Comparison of ENCODE assay signal across 24 cellular contexts in genomic region chr4:144411119-144411518, GRCh38.
A peak's percentile ranks its signal among the peaks of the same experiment; 100 is the strongest.
DNase-seq lines count a peak whose midpoint lies in the region; ATAC-seq and TF ChIP-seq lines count a peak whose summit lies in the region.
"Had no signal": no experiment of that assay in that cellular context is flagged by ENCODE, and none has a peak within 500 bp of the region (broad histone marks: within the 10 kb centered on the region; RNA-seq: fewer than 3 reads in every experiment).

No MANE protein-coding gene starts in this region.

- no peaks in the 10 kb centered on the region for H3K36me3 Mint-ChIP-seq in stimulated activated naive B cell treated with anti-CD40 and anti-IgM and Interleukin-4, amounts not matched to agents 10 μg/mL and 1 μg/mL and 100 μg/mL, for 72 hours
- H3K36me3 Mint-ChIP-seq: naive thymus-derived CD4-positive, alpha-beta T cell; WTC11 had no signal

- no peaks in the 10 kb centered on the region for H3K4me1 ChIP-seq in mesenchymal stem cell (ENCODE audit: control insufficient read depth, insufficient read depth, low read depth, low read length)
- H3K4me1 ChIP-seq: adrenal gland, Caco-2, vagina had no signal

- H2BK12ac ChIP-seq in mesenchymal stem cell (ENCODE audit: low read length in 2 of 2), result no peak overlapping the region

- H2BK120ac ChIP-seq in mesenchymal stem cell (ENCODE audit: low read depth, low read length), result no peak overlapping the region

- H3K23ac ChIP-seq in mesenchymal stem cell (ENCODE audit: low read length in 2 of 2), result no peak overlapping the region

- TF ChIP-seq POLR2A in GM18505 (IDR thresholded peaks at IDR 0.05; ENCODE audit: borderline replicate concordance, extremely low read depth, insufficient read depth, insufficient read length), result no peak

- H3K4me2 ChIP-seq in mesenchymal stem cell (ENCODE audit: low read length, poor library complexity, severe bottlenecking), result no peak overlapping the region

- no peak overlapping the region for H3K9ac ChIP-seq in mesenchymal stem cell (ENCODE audit: low read length)

- no peaks in the 10 kb centered on the region for H3K36me3 ChIP-seq in mesenchymal stem cell (ENCODE audit: control insufficient read depth in 1 of 2, insufficient read depth in 2 of 2, low read depth in 1 of 2, low read length in 2 of 2)
- H3K36me3 ChIP-seq: adrenal gland, vagina had no signal

- no peak overlapping the region for H2BK5ac ChIP-seq in mesenchymal stem cell (ENCODE audit: low read depth, low read length, poor library complexity, severe bottlenecking)

- WGBS in mesenchymal stem cell, result 36% methylated on average over 1 of the region's 1 CpG

- no peaks in the 10 kb centered on the region for H3K9me3 Mint-ChIP-seq in stimulated activated naive CD8-positive, alpha-beta T cell treated with anti-CD3 and anti-CD28 coated beads, Interleukin-15, amount 100 ng/mL, for 72 hours
- no peaks in the 10 kb centered on the region for H3K9me3 Mint-ChIP-seq in stimulated activated naive B cell treated with anti-CD40 and anti-IgM and Interleukin-4, amounts not matched to agents 10 μg/mL and 1 μg/mL and 100 μg/mL, for 72 hours
- H3K9me3 Mint-ChIP-seq: T-helper 2 cell treated with Interferon-gamma antibody and Interleukin-4, amounts not matched to agents 5 μg/mL and 100 μg/mL, for 36 hours; WTC11 had no signal

- H3K9me3 ChIP-seq in mesenchymal stem cell (ENCODE audit: control insufficient read depth, low read length), result no peaks in the 10 kb centered on the region
- H3K9me3 ChIP-seq: adrenal gland, Caco-2, vagina had no signal

- no peak overlapping the region for H3K4me3 Mint-ChIP-seq in stimulated activated naive CD8-positive, alpha-beta T cell treated with anti-CD3 and anti-CD28 coated beads, Interleukin-15, amount 100 ng/mL, for 72 hours
- H3K4me3 Mint-ChIP-seq in stimulated activated naive B cell treated with anti-CD40 and anti-IgM and Interleukin-4, amounts not matched to agents 10 μg/mL and 1 μg/mL and 100 μg/mL, for 72 hours, result no peak overlapping the region
- H3K4me3 Mint-ChIP-seq: naive thymus-derived CD4-positive, alpha-beta T cell; T-helper 2 cell treated with Interferon-gamma antibody and Interleukin-4, amounts not matched to agents 5 μg/mL and 100 μg/mL, for 36 hours; WTC11 had no signal

- H3K27ac Mint-ChIP-seq in stimulated activated naive CD8-positive, alpha-beta T cell treated with anti-CD3 and anti-CD28 coated beads, Interleukin-15, amount 100 ng/mL, for 72 hours, result no peak overlapping the region
- no peak overlapping the region for H3K27ac Mint-ChIP-seq in stimulated activated naive B cell treated with anti-CD40 and anti-IgM and Interleukin-4, amounts not matched to agents 10 μg/mL and 1 μg/mL and 100 μg/mL, for 72 hours
- H3K27ac Mint-ChIP-seq: naive thymus-derived CD4-positive, alpha-beta T cell; T-helper 2 cell treated with Interferon-gamma antibody and Interleukin-4, amounts not matched to agents 5 μg/mL and 100 μg/mL, for 36 hours; WTC11 had no signal

- H2AK5ac ChIP-seq in mesenchymal stem cell (ENCODE audit: low read length, severe bottlenecking), result no peak overlapping the region

- DNase-seq in stimulated activated naive CD8-positive, alpha-beta T cell treated with anti-CD3 and anti-CD28 coated beads, Interleukin-15, amount 100 ng/mL, for 72 hours, result no peak
- no peak for DNase-seq in stimulated activated naive CD8-positive, alpha-beta T cell treated with anti-CD3 and anti-CD28 coated beads, Interleukin-15, Interleukin-2, amounts not matched to agents 100 U/mL and 50 U/mL, for 24 hours
- DNase-seq in stimulated activated naive B cell treated with anti-CD40 and anti-IgM and Interleukin-4, amounts not matched to agents 10 μg/mL and 1 μg/mL and 100 μg/mL, for 72 hours, result no peak
- no peak for DNase-seq in mesenchymal stem cell
- DNase-seq: 8988T; activated CD4-positive, alpha-beta T cell treated with anti-CD3 and anti-CD28 coated beads, Interleukin-2, amount 50 U/mL, for 48 hours; activated effector memory CD4-positive, alpha-beta T cell treated with anti-CD3 and anti-CD28 coated beads, Interleukin-2, amount 50 U/mL, for 16 hours; adrenal gland; Caco-2; cortex of kidney; DND-41; MM.1S; naive thymus-derived CD4-positive, alpha-beta T cell; NCI-H1436 treated with DMSO at 0.1 percent for 48 hours; NCI-H226; stimulated activated CD4-positive, alpha-beta T cell treated with anti-CD3 and anti-CD28 coated beads, Interleukin-15, amount 100 ng/mL, for 24 hours had no signal

- H3K4me3 ChIP-seq in mesenchymal stem cell (ENCODE audit: insufficient read depth in 1 of 2, low read depth in 1 of 2, low read length in 2 of 2), result no peak overlapping the region
- H3K4me3 ChIP-seq: adrenal gland, vagina had no signal

- no peaks in the 10 kb centered on the region for H3K4me1 Mint-ChIP-seq in stimulated activated naive CD8-positive, alpha-beta T cell treated with anti-CD3 and anti-CD28 coated beads, Interleukin-15, amount 100 ng/mL, for 72 hours
- H3K4me1 Mint-ChIP-seq in stimulated activated naive B cell treated with anti-CD40 and anti-IgM and Interleukin-4, amounts not matched to agents 10 μg/mL and 1 μg/mL and 100 μg/mL, for 72 hours, result peaks cover 16 to 26% of the 10 kb centered on the region in 2 donors
- H3K4me1 Mint-ChIP-seq: naive thymus-derived CD4-positive, alpha-beta T cell; WTC11 had no signal

- H3K79me1 ChIP-seq in mesenchymal stem cell (replicated peaks; ENCODE audit: low read length, poor library complexity, severe bottlenecking), result no peaks in the 10 kb centered on the region

- H3K27me3 ChIP-seq in mesenchymal stem cell (ENCODE audit: control insufficient read depth in 1 of 2, insufficient read depth in 1 of 2, low read length in 2 of 2), result peaks cover 0 to 9% of the 10 kb centered on the region in 2 experiments
- H3K27me3 ChIP-seq: adrenal gland, vagina had no signal

- H2BK15ac ChIP-seq in mesenchymal stem cell (ENCODE audit: low read depth, poor library complexity, severe bottlenecking), result no peak overlapping the region

- no peak overlapping the region for H2AFZ ChIP-seq in mesenchymal stem cell (ENCODE audit: low read depth, low read length)

- H3K18ac ChIP-seq in mesenchymal stem cell (ENCODE audit: low read depth in 1 of 2, low read length in 2 of 2), result no peak overlapping the region

- H4K8ac ChIP-seq in mesenchymal stem cell (ENCODE audit: low read length), result no peak overlapping the region

- no peak overlapping the region for H3K4ac ChIP-seq in mesenchymal stem cell (ENCODE audit: low read depth in 1 of 2, low read length in 2 of 2)

- H4K91ac ChIP-seq in mesenchymal stem cell (ENCODE audit: low read length), result no peak overlapping the region

- no peak overlapping the region for H3K14ac ChIP-seq in mesenchymal stem cell (ENCODE audit: low read length in 2 of 2)

- no peaks in the 10 kb centered on the region for H3K27me3 Mint-ChIP-seq in stimulated activated naive CD8-positive, alpha-beta T cell treated with anti-CD3 and anti-CD28 coated beads, Interleukin-15, amount 100 ng/mL, for 72 hours
- H3K27me3 Mint-ChIP-seq in stimulated activated naive B cell treated with anti-CD40 and anti-IgM and Interleukin-4, amounts not matched to agents 10 μg/mL and 1 μg/mL and 100 μg/mL, for 72 hours, result no peaks in the 10 kb centered on the region
- H3K27me3 Mint-ChIP-seq: naive thymus-derived CD4-positive, alpha-beta T cell had no signal

- peak; percentile 28 for ATAC-seq in stimulated activated naive CD8-positive, alpha-beta T cell treated with anti-CD3 and anti-CD28 coated beads, Interleukin-15, amount 100 ng/mL, for 72 hours
- no peak for ATAC-seq in stimulated activated naive CD8-positive, alpha-beta T cell treated with anti-CD3 and anti-CD28 coated beads, Interleukin-15, Interleukin-2, amounts not matched to agents 100 U/mL and 50 U/mL, for 24 hours
- ATAC-seq in HG02571 (IDR thresholded peaks at IDR 0.05; ENCODE audit: unreplicated experiment) (peak; percentile 56), HG03095 (IDR thresholded peaks at IDR 0.05; ENCODE audit: unreplicated experiment) (peak; percentile 64), GM19467 (IDR thresholded peaks at IDR 0.05; ENCODE audit: unreplicated experiment) (no peak), GM18505 (IDR thresholded peaks at IDR 0.05; ENCODE audit: unreplicated experiment) (no peak)
- ATAC-seq in stimulated activated naive B cell treated with anti-CD40 and anti-IgM and Interleukin-4, amounts not matched to agents 10 μg/mL and 1 μg/mL and 100 μg/mL, for 72 hours (replicated peaks), result peak; percentile 76 to 83
- ATAC-seq: naive thymus-derived CD4-positive, alpha-beta T cell; sciatic nerve; WTC11 had no signal

- H3K27ac ChIP-seq in mesenchymal stem cell (ENCODE audit: low read length, poor library complexity, severe bottlenecking), result no peak overlapping the region
- H3K27ac ChIP-seq: adrenal gland, vagina had no signal

Comparison
In these comparisons a context has a peak if more than half of its experiments do, and no peak if none do; other contexts are left out.
1. ATAC-seq: peak in stimulated activated naive CD8-positive, alpha-beta T cell treated with anti-CD3 and anti-CD28 coated beads, Interleukin-15, amount 100 ng/mL, for 72 hours (single experiment), HG02571 (single experiment), HG03095 (single experiment) and stimulated activated naive B cell treated with anti-CD40 and anti-IgM and Interleukin-4, amounts not matched to agents 10 μg/mL and 1 μg/mL and 100 μg/mL, for 72 hours (2 of 2); none in stimulated activated naive CD8-positive, alpha-beta T cell treated with anti-CD3 and anti-CD28 coated beads, Interleukin-15, Interleukin-2, amounts not matched to agents 100 U/mL and 50 U/mL, for 24 hours (single experiment), GM19467 (single experiment) and GM18505 (single experiment).